In genomic region chr11:46277623-46278386, GRCh38 we compare ENCODE assay signal across 1 cellular context.
TF ChIP-seq lines count a peak whose summit lies in the region.

CREB3L1 (plus strand) TSS chr11:46277662; CDS start chr11:46278112, 450 bp downstream.

TF ChIP-seq in K562, 482 proteins besides CTCF, POLR2A, EP300 and RAD21 (continued from another document):
- TF ChIP-seq ZBTB40 (IDR thresholded peaks at IDR 0.05) (0 out of 2 replicates have a peak, but pooled peaks have one; percentile 21), ZBTB40 (CRISPR knock-in tag; IDR thresholded peaks at IDR 0.05) (no peak), BHLHE40 (IDR thresholded peaks at IDR 0.05; ENCODE audit: low read length) (no peak), PTRF (tag; IDR thresholded peaks at IDR 0.05) (no peak), ZBTB26 (CRISPR knock-in tag; IDR thresholded peaks at IDR 0.05) (no peak), FOXP1 (CRISPR knock-in tag; IDR thresholded peaks at IDR 0.05) (0 out of 2 replicates have a peak, but pooled peaks have one; percentile 15), GATAD2A (IDR thresholded peaks at IDR 0.05) (0 out of 2 replicates have a peak, but pooled peaks have one; percentile 11), TEAD1 (CRISPR knock-in tag; IDR thresholded peaks at IDR 0.05) (0 out of 4 replicates have a peak, but pooled peaks of 1 of the 2 experiments have one; percentile 25), TOE1 (IDR thresholded peaks at IDR 0.05; ENCODE audit: borderline replicate concordance) (no peak), TOE1 (CRISPR knock-in tag; IDR thresholded peaks at IDR 0.05; ENCODE audit: borderline replicate concordance, low read depth) (no peak), SPI1 (IDR thresholded peaks at IDR 0.05; ENCODE audit: borderline replicate concordance, low read depth, low read length) (peak; percentile 12; the same call in 1 of the 2 replicates), VEZF1 (CRISPR knock-in tag; IDR thresholded peaks at IDR 0.05) (peak; percentile 41), SMC3 (conservative IDR thresholded peaks at IDR 0.05; ENCODE audit: insufficient read depth, low read depth, low read length) (no peak)
